ENCODE assay signal across 8 cellular contexts in the genomic region with DNA sequence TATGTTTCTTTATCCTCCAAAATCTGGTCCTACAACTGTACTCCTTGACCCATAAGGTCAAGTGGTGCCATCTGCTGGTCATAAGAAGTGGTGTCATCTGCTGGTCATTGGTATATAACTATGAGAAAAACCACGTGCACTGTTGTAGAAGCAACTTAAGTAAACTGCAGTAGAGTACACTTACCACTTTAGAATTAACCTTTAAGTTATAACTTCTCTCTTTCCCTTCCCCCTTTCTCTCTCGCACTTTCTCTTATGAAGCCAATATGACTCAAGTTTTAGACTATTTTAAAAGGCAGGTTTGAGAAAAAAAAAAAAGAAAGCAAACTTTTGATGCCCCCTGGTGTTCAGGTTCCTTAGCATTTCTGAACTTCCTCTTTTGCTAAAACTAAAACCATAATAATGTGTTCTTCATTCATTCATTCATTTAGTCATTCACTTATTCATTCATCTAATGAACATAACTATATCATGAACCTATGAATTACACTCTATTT. TPM values are rescaled to one million over a fixed set of nuclear protein-coding genes. Genes with fewer than 3 reads are reported as not detected.
DNase-seq lines count a peak whose midpoint lies in the region; ATAC-seq, FAIRE-seq and TF ChIP-seq lines count a peak whose summit lies in the region.

No MANE protein-coding gene starts in this region.

- H3K4me2 ChIP-seq in neural cell (ENCODE audit: low read length) = no peak overlapping the region

- no peak for TF ChIP-seq EP300 in neural cell (conservative IDR thresholded peaks at IDR 0.05; ENCODE audit: poor library complexity, severe bottlenecking)

- TF ChIP-seq CTCF in D721Med (IDR thresholded peaks at IDR 0.05; ENCODE audit: insufficient read depth, missing control alignments) (peak; percentile 81), fibroblast of mammary gland (conservative IDR thresholded peaks at IDR 0.05; ENCODE audit: control insufficient read depth, insufficient read depth, low read depth, low read length) (peak; percentile 68), neural cell (IDR thresholded peaks at IDR 0.05; ENCODE audit: poor library complexity, severe bottlenecking) (peak; percentile 92)

- H3K4me3 ChIP-seq in fibroblast of mammary gland (ENCODE audit: control insufficient read depth, low read depth, low read length) = peak overlapping the region; percentile 3
- no peak overlapping the region for H3K4me3 ChIP-seq in neural cell (ENCODE audit: low read length)

- peak; percentile 92 for FAIRE-seq in D721Med (lab: Jason Lieb, UNC)

- ATAC-seq in GM19397 (IDR thresholded peaks at IDR 0.05; ENCODE audit: unreplicated experiment) = peak; percentile 91
- ATAC-seq in HG03442 (IDR thresholded peaks at IDR 0.05; ENCODE audit: unreplicated experiment) = peak; percentile 98

- no peak overlapping the region for H3K27ac ChIP-seq in neural cell (ENCODE audit: low read length)

- no peaks in the 10 kb centered on the region for H4K20me1 ChIP-seq in neural cell (ENCODE audit: insufficient read depth)

- H3K9me2 ChIP-seq in neural cell (ENCODE audit: insufficient read depth, low read length) = no peaks in the 10 kb centered on the region

- H3K79me2 ChIP-seq in neural cell (replicated peaks; ENCODE audit: insufficient read depth, low read length) = no peaks in the 10 kb centered on the region

- H3K9ac ChIP-seq in neural cell (ENCODE audit: low read length) = no peak overlapping the region

- no peaks in the 10 kb centered on the region for H3F3A ChIP-seq in neural cell (ENCODE audit: insufficient read depth, low read length, poor library complexity, severe bottlenecking)

- TF ChIP-seq RAD21 in neural cell (conservative IDR thresholded peaks at IDR 0.05) = peak; percentile 86

- DNase-seq in D721Med (ENCODE audit: insufficient read length, low spot score) = no peak
- DNase-seq in NCI-H524 (lab: John Stamatoyannopoulos, UW) = peak; percentile 71 to 84
- peak; percentile 45 for DNase-seq in activated T-cell treated with anti-CD3 and anti-CD28 coated beads for 4 hours
- peak; percentile 94 for DNase-seq in fibroblast of mammary gland (ENCODE audit: low read depth)
- no peak for DNase-seq in GM19238 (ENCODE audit: insufficient read length, low spot score)

- H3K27me3 ChIP-seq in neural cell (ENCODE audit: insufficient read depth, low read depth, low read length) = no peaks in the 10 kb centered on the region

- no peaks in the 10 kb centered on the region for H3K36me3 ChIP-seq in neural cell (ENCODE audit: insufficient read depth, low read length)

- no peaks in the 10 kb centered on the region for H3K9me3 ChIP-seq in neural cell (ENCODE audit: low read length)

- no peak overlapping the region for H2AFZ ChIP-seq in neural cell (ENCODE audit: low read depth, low read length)

TF ChIP-seq in neural cell, 6 proteins besides CTCF, POLR2A, EP300 and RAD21:
- TF ChIP-seq SMC3 (conservative IDR thresholded peaks at IDR 0.05; ENCODE audit: poor library complexity) (peak; percentile 96), POLR2AphosphoS5 (IDR thresholded peaks at IDR 0.05) (no peak), EZH2 (IDR thresholded peaks at IDR 0.05; ENCODE audit: borderline replicate concordance, insufficient read depth, low read length, poor library complexity, severe bottlenecking) (no peak), MXI1 (conservative IDR thresholded peaks at IDR 0.05; ENCODE audit: poor library complexity, severe bottlenecking) (peak; percentile 48), TAF1 (IDR thresholded peaks at IDR 0.05; ENCODE audit: low read depth) (no peak)
- TF ChIP-seq, protein P1, sequence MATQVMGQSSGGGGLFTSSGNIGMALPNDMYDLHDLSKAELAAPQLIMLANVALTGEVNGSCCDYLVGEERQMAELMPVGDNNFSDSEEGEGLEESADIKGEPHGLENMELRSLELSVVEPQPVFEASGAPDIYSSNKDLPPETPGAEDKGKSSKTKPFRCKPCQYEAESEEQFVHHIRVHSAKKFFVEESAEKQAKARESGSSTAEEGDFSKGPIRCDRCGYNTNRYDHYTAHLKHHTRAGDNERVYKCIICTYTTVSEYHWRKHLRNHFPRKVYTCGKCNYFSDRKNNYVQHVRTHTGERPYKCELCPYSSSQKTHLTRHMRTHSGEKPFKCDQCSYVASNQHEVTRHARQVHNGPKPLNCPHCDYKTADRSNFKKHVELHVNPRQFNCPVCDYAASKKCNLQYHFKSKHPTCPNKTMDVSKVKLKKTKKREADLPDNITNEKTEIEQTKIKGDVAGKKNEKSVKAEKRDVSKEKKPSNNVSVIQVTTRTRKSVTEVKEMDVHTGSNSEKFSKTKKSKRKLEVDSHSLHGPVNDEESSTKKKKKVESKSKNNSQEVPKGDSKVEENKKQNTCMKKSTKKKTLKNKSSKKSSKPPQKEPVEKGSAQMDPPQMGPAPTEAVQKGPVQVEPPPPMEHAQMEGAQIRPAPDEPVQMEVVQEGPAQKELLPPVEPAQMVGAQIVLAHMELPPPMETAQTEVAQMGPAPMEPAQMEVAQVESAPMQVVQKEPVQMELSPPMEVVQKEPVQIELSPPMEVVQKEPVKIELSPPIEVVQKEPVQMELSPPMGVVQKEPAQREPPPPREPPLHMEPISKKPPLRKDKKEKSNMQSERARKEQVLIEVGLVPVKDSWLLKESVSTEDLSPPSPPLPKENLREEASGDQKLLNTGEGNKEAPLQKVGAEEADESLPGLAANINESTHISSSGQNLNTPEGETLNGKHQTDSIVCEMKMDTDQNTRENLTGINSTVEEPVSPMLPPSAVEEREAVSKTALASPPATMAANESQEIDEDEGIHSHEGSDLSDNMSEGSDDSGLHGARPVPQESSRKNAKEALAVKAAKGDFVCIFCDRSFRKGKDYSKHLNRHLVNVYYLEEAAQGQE (IDR thresholded peaks at IDR 0.05; ENCODE audit: borderline replicate concordance) = no peak

RNA-seq across cellular contexts. Expression of gene MTAP, which starts 12.8 kb away (rescaled TPM):
- 7.7 and 7.9 TPM in 2 replicates for polyA plus RNA-seq in neural cell
- 6.0 and 11.7 TPM in 2 replicates for polyA minus RNA-seq in neural cell

Comparison
In these comparisons a context has a peak if more than half of its experiments do, and no peak if none do; other contexts are left out.
1. DNase-seq: peak in NCI-H524 (2 of 2), activated T-cell treated with anti-CD3 and anti-CD28 coated beads for 4 hours (single experiment) and fibroblast of mammary gland (single experiment); none in D721Med (single experiment) and GM19238 (single experiment).
2. Peak in every context shown above with its lines, with median percentiles within 50 percentile points of each other: CTCF ChIP-seq.